In genomic region chr7:14001139-14001538, GRCh38 we compare ENCODE assay signal across 1 cellular context.
A peak's percentile ranks its signal among the peaks of the same experiment; 100 is the strongest.
TF ChIP-seq lines count a peak whose summit lies in the region.

No MANE protein-coding gene starts in this region.

TF ChIP-seq in K562, 482 proteins besides CTCF, POLR2A, EP300 and RAD21 (continued from another document and continues in another):
- TF ChIP-seq STAG1 (CRISPR knock-in tag; IDR thresholded peaks at IDR 0.05; ENCODE audit: borderline replicate concordance) (no peak), ZNF592 (IDR thresholded peaks at IDR 0.05) (peak; percentile 99), HNRNPL (IDR thresholded peaks at IDR 0.05; ENCODE audit: low read depth, low read length) (no peak), DACH1 (IDR thresholded peaks at IDR 0.05; ENCODE audit: partially characterized antibody) (no peak), FOXJ3 (CRISPR knock-in tag; IDR thresholded peaks at IDR 0.05) (no peak), XRCC3 (IDR thresholded peaks at IDR 0.05) (no peak), ZBTB33 (CRISPR knock-in tag; IDR thresholded peaks at IDR 0.05) (no peak), U2AF2 (optimal IDR thresholded peaks at IDR 0.05; ENCODE audit: low read depth, low read length) (no peak), ELF1 (tag; IDR thresholded peaks at IDR 0.05) (no peak), ZNF143 (CRISPR knock-in tag; IDR thresholded peaks at IDR 0.05) (no peak), HDAC8 (tag; IDR thresholded peaks at IDR 0.05) (peak; percentile 95), MYC (IDR thresholded peaks at IDR 0.05; ENCODE audit: low read depth, low read length) (no peak), MYC (CRISPR knock-in tag; IDR thresholded peaks at IDR 0.05; ENCODE audit: borderline replicate concordance, low read depth) (peak; percentile 25; the same call in 1 of the 2 replicates), HLTF (IDR thresholded peaks at IDR 0.05) (no peak), ZNF449 (CRISPR knock-in tag; IDR thresholded peaks at IDR 0.05) (peak; percentile 93), ZNF239 (CRISPR knock-in tag; IDR thresholded peaks at IDR 0.05) (peak; percentile 83), NFXL1 (CRISPR knock-in tag; IDR thresholded peaks at IDR 0.05) (peak; percentile 85; the same call in 1 of the 2 replicates), FOXA1 (IDR thresholded peaks at IDR 0.05; ENCODE audit: borderline replicate concordance) (no peak), E2F3 (CRISPR knock-in tag; IDR thresholded peaks at IDR 0.05) (peak; percentile 72; the same call in 1 of the 2 replicates), E4F1 (CRISPR knock-in tag; IDR thresholded peaks at IDR 0.05; ENCODE audit: borderline replicate concordance) (peak; percentile 78; the same call in 1 of the 2 replicates), SAFB (IDR thresholded peaks at IDR 0.05; ENCODE audit: borderline replicate concordance, low read depth, low read length) (no peak), PHF8 (IDR thresholded peaks at IDR 0.05; ENCODE audit: borderline replicate concordance, low read length) (no peak), ZNF224 (CRISPR knock-in tag; IDR thresholded peaks at IDR 0.05) (no peak), CLOCK (CRISPR knock-in tag; IDR thresholded peaks at IDR 0.05; ENCODE audit: borderline replicate concordance) (no peak), FOXJ2 (tag; IDR thresholded peaks at IDR 0.05) (no peak), ZNF830 (CRISPR knock-in tag; IDR thresholded peaks at IDR 0.05) (0 out of 2 replicates have a peak, but pooled peaks have one; percentile 30), ZFP1 (CRISPR knock-in tag; IDR thresholded peaks at IDR 0.05) (0 out of 2 replicates have a peak, but pooled peaks have one; percentile 51), CREM (IDR thresholded peaks at IDR 0.05; ENCODE audit: low read depth) (no peak), THAP7 (CRISPR knock-in tag; IDR thresholded peaks at IDR 0.05) (0 out of 2 replicates have a peak, but pooled peaks have one; percentile 14), MYBL2 (IDR thresholded peaks at IDR 0.05; ENCODE audit: low read depth) (no peak), MYBL2 (CRISPR knock-in tag; IDR thresholded peaks at IDR 0.05; ENCODE audit: borderline replicate concordance) (no peak), ZNF77 (CRISPR knock-in tag; IDR thresholded peaks at IDR 0.05) (no peak), CHD4 (IDR thresholded peaks at IDR 0.05; ENCODE audit: insufficient read depth, insufficient replicate concordance, low read depth, low read length, poor library complexity, severe bottlenecking) (no peak), CTCFL (IDR thresholded peaks at IDR 0.05; ENCODE audit: borderline replicate concordance, insufficient read depth, low read depth, low read length, poor library complexity, severe bottlenecking) (no peak), NCOA6 (IDR thresholded peaks at IDR 0.05) (no peak), NCOA2 (IDR thresholded peaks at IDR 0.05; ENCODE audit: partially characterized antibody in 2 of 2) (no peak), TBP (optimal IDR thresholded peaks at IDR 0.05; ENCODE audit: low read depth, low read length) (no peak), SRSF7 (optimal IDR thresholded peaks at IDR 0.05; ENCODE audit: low read depth, low read length) (no peak), LCOR (CRISPR knock-in tag; IDR thresholded peaks at IDR 0.05) (no peak), PRDM10 (IDR thresholded peaks at IDR 0.05; ENCODE audit: partially characterized antibody) (no peak), ETS1 (conservative IDR thresholded peaks at IDR 0.05; ENCODE audit: control insufficient read depth, low read depth, low read length) (no peak), ZBED1 (IDR thresholded peaks at IDR 0.05) (no peak)
